ENCODE assay signal across 1 cellular context in the genomic region with DNA sequence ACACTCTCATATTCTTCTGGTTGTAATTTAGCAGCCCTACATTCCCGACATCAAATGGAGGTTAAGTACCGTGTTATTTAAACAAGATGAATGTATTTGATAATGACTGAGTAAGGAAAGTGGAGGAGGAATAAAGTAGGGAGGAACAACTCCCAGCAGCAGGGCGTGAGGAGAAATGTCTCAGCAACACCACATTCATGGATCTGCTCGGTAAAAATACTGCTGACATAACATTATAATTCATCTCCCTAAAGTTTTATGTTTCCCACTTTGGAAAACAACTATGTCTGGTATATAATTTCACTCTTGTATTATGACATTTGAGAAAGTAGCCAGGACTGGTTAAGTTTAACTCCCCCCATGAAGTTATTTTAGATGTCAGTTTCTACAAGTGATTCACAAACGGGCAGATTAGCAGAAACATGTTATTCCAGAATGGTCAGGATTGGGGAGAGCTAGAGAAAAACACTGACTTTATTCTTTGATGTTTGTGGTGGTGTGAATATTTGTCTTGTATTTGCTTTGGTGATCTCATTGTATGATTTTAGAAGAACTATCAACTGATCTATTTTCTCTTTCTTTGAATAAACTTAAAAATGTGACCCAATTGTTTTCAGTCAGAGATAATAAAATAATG.
TF ChIP-seq lines count a peak whose summit lies in the region.

No MANE protein-coding gene starts in this region.

TF ChIP-seq in HEK293, 187 proteins besides CTCF, POLR2A, EP300 and RAD21 (continued from another document and continues in another):
- TF ChIP-seq ZNF518A (tag by site-specific recombination; conservative IDR thresholded peaks at IDR 0.05; ENCODE audit: low read depth) (no peak), ZBTB26 (tag by site-specific recombination; optimal IDR thresholded peaks at IDR 0.05) (no peak), ZNF626 (tag by site-specific recombination; IDR thresholded peaks at IDR 0.05) (no peak), OSR2 (tag by site-specific recombination; IDR thresholded peaks at IDR 0.05) (peak; percentile 30; the same call in 1 of the 2 replicates), ZNF843 (tag by site-specific recombination; IDR thresholded peaks at IDR 0.05) (no peak), ZNF701 (tag by site-specific recombination; IDR thresholded peaks at IDR 0.05) (no peak), ZNF560 (tag by site-specific recombination; IDR thresholded peaks at IDR 0.05; ENCODE audit: borderline replicate concordance) (no peak), ZNF776 (tag by site-specific recombination; IDR thresholded peaks at IDR 0.05; ENCODE audit: borderline replicate concordance) (no peak), ZNF791 (tag by site-specific recombination; IDR thresholded peaks at IDR 0.05) (no peak), GFI1B (tag by site-specific recombination; IDR thresholded peaks at IDR 0.05) (no peak), ZNF112 (tag by site-specific recombination; IDR thresholded peaks at IDR 0.05) (no peak), ZNF510 (tag by site-specific recombination; IDR thresholded peaks at IDR 0.05; ENCODE audit: insufficient replicate concordance) (no peak), ZNF580 (tag by site-specific recombination; IDR thresholded peaks at IDR 0.05) (no peak), KLF7 (tag by site-specific recombination; IDR thresholded peaks at IDR 0.05; ENCODE audit: borderline replicate concordance) (no peak), SP2 (tag by site-specific recombination; IDR thresholded peaks at IDR 0.05) (no peak), ZNF157 (tag by site-specific recombination; IDR thresholded peaks at IDR 0.05) (no peak), ZNF23 (tag by site-specific recombination; IDR thresholded peaks at IDR 0.05; ENCODE audit: borderline replicate concordance) (no peak), ZSCAN4 (tag by site-specific recombination; IDR thresholded peaks at IDR 0.05) (no peak), ZNF768 (tag by site-specific recombination; IDR thresholded peaks at IDR 0.05) (no peak), OVOL3 (tag by site-specific recombination; IDR thresholded peaks at IDR 0.05) (no peak), ZBTB17 (tag by site-specific recombination; IDR thresholded peaks at IDR 0.05) (no peak), REPIN1 (tag by site-specific recombination; IDR thresholded peaks at IDR 0.05; ENCODE audit: low read depth) (no peak), ZNF558 (tag by site-specific recombination; IDR thresholded peaks at IDR 0.05) (no peak), IKZF3 (tag by site-specific recombination; IDR thresholded peaks at IDR 0.05) (no peak), ZNF600 (tag by site-specific recombination; IDR thresholded peaks at IDR 0.05) (0 out of 2 replicates have a peak, but pooled peaks have one; percentile 30), ZNF704 (tag by site-specific recombination; IDR thresholded peaks at IDR 0.05) (no peak), ZNF596 (tag by site-specific recombination; IDR thresholded peaks at IDR 0.05) (no peak), ZNF202 (tag by site-specific recombination; IDR thresholded peaks at IDR 0.05; ENCODE audit: borderline replicate concordance) (no peak)
- TF ChIP-seq, protein P1, sequence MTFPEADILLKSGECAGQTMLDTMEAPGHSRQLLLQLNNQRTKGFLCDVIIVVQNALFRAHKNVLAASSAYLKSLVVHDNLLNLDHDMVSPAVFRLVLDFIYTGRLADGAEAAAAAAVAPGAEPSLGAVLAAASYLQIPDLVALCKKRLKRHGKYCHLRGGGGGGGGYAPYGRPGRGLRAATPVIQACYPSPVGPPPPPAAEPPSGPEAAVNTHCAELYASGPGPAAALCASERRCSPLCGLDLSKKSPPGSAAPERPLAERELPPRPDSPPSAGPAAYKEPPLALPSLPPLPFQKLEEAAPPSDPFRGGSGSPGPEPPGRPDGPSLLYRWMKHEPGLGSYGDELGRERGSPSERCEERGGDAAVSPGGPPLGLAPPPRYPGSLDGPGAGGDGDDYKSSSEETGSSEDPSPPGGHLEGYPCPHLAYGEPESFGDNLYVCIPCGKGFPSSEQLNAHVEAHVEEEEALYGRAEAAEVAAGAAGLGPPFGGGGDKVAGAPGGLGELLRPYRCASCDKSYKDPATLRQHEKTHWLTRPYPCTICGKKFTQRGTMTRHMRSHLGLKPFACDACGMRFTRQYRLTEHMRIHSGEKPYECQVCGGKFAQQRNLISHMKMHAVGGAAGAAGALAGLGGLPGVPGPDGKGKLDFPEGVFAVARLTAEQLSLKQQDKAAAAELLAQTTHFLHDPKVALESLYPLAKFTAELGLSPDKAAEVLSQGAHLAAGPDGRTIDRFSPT (tag by site-specific recombination; IDR thresholded peaks at IDR 0.05): no peak
- TF ChIP-seq, protein P2, sequence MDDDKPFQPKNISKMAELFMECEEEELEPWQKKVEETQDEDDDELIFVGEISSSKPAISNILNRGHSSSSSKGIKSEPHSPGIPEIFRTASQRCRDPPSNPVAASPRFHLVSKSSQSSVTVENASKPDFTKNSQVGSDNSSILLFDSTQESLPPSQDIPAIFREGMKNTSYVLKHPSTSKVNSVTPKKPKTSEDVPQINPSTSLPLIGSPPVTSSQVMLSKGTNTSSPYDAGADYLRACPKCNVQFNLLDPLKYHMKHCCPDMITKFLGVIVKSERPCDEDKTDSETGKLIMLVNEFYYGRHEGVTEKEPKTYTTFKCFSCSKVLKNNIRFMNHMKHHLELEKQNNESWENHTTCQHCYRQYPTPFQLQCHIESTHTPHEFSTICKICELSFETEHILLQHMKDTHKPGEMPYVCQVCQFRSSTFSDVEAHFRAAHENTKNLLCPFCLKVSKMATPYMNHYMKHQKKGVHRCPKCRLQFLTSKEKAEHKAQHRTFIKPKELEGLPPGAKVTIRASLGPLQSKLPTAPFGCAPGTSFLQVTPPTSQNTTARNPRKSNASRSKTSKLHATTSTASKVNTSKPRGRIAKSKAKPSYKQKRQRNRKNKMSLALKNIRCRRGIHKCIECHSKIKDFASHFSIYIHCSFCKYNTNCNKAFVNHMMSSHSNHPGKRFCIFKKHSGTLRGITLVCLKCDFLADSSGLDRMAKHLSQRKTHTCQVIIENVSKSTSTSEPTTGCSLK (tag by site-specific recombination; IDR thresholded peaks at IDR 0.05): no peak
- TF ChIP-seq, protein P3, sequence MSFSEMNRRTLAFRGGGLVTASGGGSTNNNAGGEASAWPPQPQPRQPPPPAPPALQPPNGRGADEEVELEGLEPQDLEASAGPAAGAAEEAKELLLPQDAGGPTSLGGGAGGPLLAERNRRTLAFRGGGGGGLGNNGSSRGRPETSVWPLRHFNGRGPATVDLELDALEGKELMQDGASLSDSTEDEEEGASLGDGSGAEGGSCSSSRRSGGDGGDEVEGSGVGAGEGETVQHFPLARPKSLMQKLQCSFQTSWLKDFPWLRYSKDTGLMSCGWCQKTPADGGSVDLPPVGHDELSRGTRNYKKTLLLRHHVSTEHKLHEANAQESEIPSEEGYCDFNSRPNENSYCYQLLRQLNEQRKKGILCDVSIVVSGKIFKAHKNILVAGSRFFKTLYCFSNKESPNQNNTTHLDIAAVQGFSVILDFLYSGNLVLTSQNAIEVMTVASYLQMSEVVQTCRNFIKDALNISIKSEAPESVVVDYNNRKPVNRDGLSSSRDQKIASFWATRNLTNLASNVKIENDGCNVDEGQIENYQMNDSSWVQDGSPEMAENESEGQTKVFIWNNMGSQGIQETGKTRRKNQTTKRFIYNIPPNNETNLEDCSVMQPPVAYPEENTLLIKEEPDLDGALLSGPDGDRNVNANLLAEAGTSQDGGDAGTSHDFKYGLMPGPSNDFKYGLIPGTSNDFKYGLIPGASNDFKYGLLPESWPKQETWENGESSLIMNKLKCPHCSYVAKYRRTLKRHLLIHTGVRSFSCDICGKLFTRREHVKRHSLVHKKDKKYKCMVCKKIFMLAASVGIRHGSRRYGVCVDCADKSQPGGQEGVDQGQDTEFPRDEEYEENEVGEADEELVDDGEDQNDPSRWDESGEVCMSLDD (tag by site-specific recombination; IDR thresholded peaks at IDR 0.05): no peak
- TF ChIP-seq, protein P4, sequence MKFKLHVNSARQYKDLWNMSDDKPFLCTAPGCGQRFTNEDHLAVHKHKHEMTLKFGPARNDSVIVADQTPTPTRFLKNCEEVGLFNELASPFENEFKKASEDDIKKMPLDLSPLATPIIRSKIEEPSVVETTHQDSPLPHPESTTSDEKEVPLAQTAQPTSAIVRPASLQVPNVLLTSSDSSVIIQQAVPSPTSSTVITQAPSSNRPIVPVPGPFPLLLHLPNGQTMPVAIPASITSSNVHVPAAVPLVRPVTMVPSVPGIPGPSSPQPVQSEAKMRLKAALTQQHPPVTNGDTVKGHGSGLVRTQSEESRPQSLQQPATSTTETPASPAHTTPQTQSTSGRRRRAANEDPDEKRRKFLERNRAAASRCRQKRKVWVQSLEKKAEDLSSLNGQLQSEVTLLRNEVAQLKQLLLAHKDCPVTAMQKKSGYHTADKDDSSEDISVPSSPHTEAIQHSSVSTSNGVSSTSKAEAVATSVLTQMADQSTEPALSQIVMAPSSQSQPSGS (tag by site-specific recombination; IDR thresholded peaks at IDR 0.05; ENCODE audit: low read depth): peak; percentile 58
